In genomic region chrX:109695637-109696036, GRCh38 we compare ENCODE assay signal across 20 cellular contexts. TPM values are rescaled to one million over a fixed set of nuclear protein-coding genes. Genes with fewer than 3 reads are reported as not detected.
DNase-seq lines count a peak whose midpoint lies in the region; ATAC-seq, FAIRE-seq and TF ChIP-seq lines count a peak whose summit lies in the region.
"Had no signal": no experiment of that assay in that cellular context is flagged by ENCODE, and none has a peak within 500 bp of the region (broad histone marks: within the 10 kb centered on the region; RNA-seq: fewer than 3 reads in every experiment).

No MANE protein-coding gene starts in this region.

- POLR2A ChIA-PET in activated CD4-positive, alpha-beta memory T cell treated with anti-CD3 and anti-CD28 coated beads for 36 hours (lab: Charles Lee) = interaction anchor here (0.9 kb wide), 1 partner anchor 17 kb away, joined by 3 read pairs; no protein-coding TSS in a partner anchor

- no peak for DNase-seq in activated CD8-positive, alpha-beta memory T cell treated with anti-CD3 and anti-CD28 coated beads, Interleukin-2, amount 10 ng/mL, durations not matched to agents 7 days and 5 days
- no peak for DNase-seq in activated CD8-positive, alpha-beta memory T cell treated with anti-CD3 and anti-CD28 coated beads, Interleukin-2, amount 50 U/mL, for 4 hours
- no peak for DNase-seq in activated naive CD4-positive, alpha-beta T cell treated with anti-CD3 and anti-CD28 coated beads, Interleukin-2, amount 50 U/mL, for 72 hours (ENCODE audit: low spot score in 2 of 2)
- DNase-seq in activated naive CD4-positive, alpha-beta T cell treated with anti-CD3 and anti-CD28 coated beads for 36 hours = no peak
- DNase-seq in GM12892 (ENCODE audit: insufficient read length) = no peak
- no peak for DNase-seq in activated CD4-positive, alpha-beta memory T cell treated with anti-CD3 and anti-CD28 coated beads for 36 hours
- DNase-seq: Caco-2; CD4-positive, CD25-positive, alpha-beta regulatory T cell; CD8-positive, alpha-beta T cell; DMS153; DND-41; GM23248; H7; HCEC 1CT had no signal

- FAIRE-seq in GM12892 (lab: Jason Lieb, UNC) = peak; percentile 9
- FAIRE-seq: A204.1, G401.6, H1 had no signal

- peak; percentile 23 for ATAC-seq in activated CD8-positive, alpha-beta memory T cell treated with anti-CD3 and anti-CD28 coated beads, Interleukin-2, amount 10 ng/mL, durations not matched to agents 7 days and 5 days
- peak; percentile 37 to 70 for ATAC-seq in activated naive CD4-positive, alpha-beta T cell treated with anti-CD3 and anti-CD28 coated beads, Interleukin-2, amount 50 U/mL, for 72 hours
- peak; percentile 56 for ATAC-seq in activated T-helper 17 cell treated with anti-CD3 and anti-CD28 coated beads, Interleukin-2, amount 50 U/mL, for 72 hours (replicated peaks)
- no peak for ATAC-seq in stimulated activated memory B cell treated with anti-CD40 and anti-IgM and Interleukin-4, amounts not matched to agents 10 μg/mL and 1 μg/mL and 100 μg/mL, for 72 hours
- ATAC-seq: CD8-positive, alpha-beta T cell had no signal

- TF ChIP-seq POLR2A in GM12892 (IDR thresholded peaks at IDR 0.05; ENCODE audit: low read depth, low read length) = no peak

- no peaks in the 10 kb centered on the region for H3K27me3 Mint-ChIP-seq in activated CD8-positive, alpha-beta memory T cell treated with anti-CD3 and anti-CD28 coated beads, Interleukin-2, amount 10 ng/mL, durations not matched to agents 7 days and 5 days
- no peaks in the 10 kb centered on the region for H3K27me3 Mint-ChIP-seq in activated naive CD4-positive, alpha-beta T cell treated with anti-CD3 and anti-CD28 coated beads for 36 hours (ENCODE audit: low read depth)
- no peaks in the 10 kb centered on the region for H3K27me3 Mint-ChIP-seq in activated T-helper 17 cell treated with anti-CD3 and anti-CD28 coated beads, Interleukin-2, amount 50 U/mL, for 72 hours
- no peaks in the 10 kb centered on the region for H3K27me3 Mint-ChIP-seq in activated CD4-positive, alpha-beta memory T cell treated with anti-CD3 and anti-CD28 coated beads for 36 hours
- no peaks in the 10 kb centered on the region for H3K27me3 Mint-ChIP-seq in stimulated activated memory B cell treated with anti-CD40 and anti-IgM and Interleukin-4, amounts not matched to agents 10 μg/mL and 1 μg/mL and 100 μg/mL, for 72 hours
- H3K27me3 Mint-ChIP-seq: B cell; CD4-positive, CD25-positive, alpha-beta regulatory T cell had no signal

- H3K36me3 Mint-ChIP-seq in activated CD8-positive, alpha-beta memory T cell treated with anti-CD3 and anti-CD28 coated beads, Interleukin-2, amount 10 ng/mL, durations not matched to agents 7 days and 5 days = peaks cover 10% of the 10 kb centered on the region
- no peaks in the 10 kb centered on the region for H3K36me3 Mint-ChIP-seq in activated naive CD4-positive, alpha-beta T cell treated with anti-CD3 and anti-CD28 coated beads, Interleukin-2, amount 50 U/mL, for 72 hours
- H3K36me3 Mint-ChIP-seq in activated naive CD4-positive, alpha-beta T cell treated with anti-CD3 and anti-CD28 coated beads for 36 hours (ENCODE audit: low read depth) = peaks cover 1% of the 10 kb centered on the region
- peaks cover 36% of the 10 kb centered on the region for H3K36me3 Mint-ChIP-seq in activated T-helper 17 cell treated with anti-CD3 and anti-CD28 coated beads, Interleukin-2, amount 50 U/mL, for 72 hours (ENCODE audit: low read depth)
- peaks cover 1% of the 10 kb centered on the region for H3K36me3 Mint-ChIP-seq in activated CD4-positive, alpha-beta memory T cell treated with anti-CD3 and anti-CD28 coated beads for 36 hours
- no peaks in the 10 kb centered on the region for H3K36me3 Mint-ChIP-seq in stimulated activated memory B cell treated with anti-CD40 and anti-IgM and Interleukin-4, amounts not matched to agents 10 μg/mL and 1 μg/mL and 100 μg/mL, for 72 hours

- CTCF ChIA-PET in activated CD8-positive, alpha-beta memory T cell treated with anti-CD3 and anti-CD28 coated beads, Interleukin-2, amount 10 ng/mL, durations not matched to agents 7 days and 5 days (lab: Charles Lee) = no interaction called here
- CTCF ChIA-PET in activated naive CD4-positive, alpha-beta T cell treated with anti-CD3 and anti-CD28 coated beads for 36 hours (lab: Charles Lee) = interaction anchor here (0.5 to 2.9 kb wide), 3 partner anchors 17 to 194 kb away, joined by 3 to 7 read pairs (median 3); partner anchors contain the start of gene KCNE5
- CTCF ChIA-PET in activated CD4-positive, alpha-beta memory T cell treated with anti-CD3 and anti-CD28 coated beads for 36 hours (lab: Charles Lee) = interaction anchor here (1.0 to 2.5 kb wide), 2 partner anchors 17 to 195 kb away, joined by 5 to 6 read pairs; no protein-coding TSS in a partner anchor

- H3K9me3 Mint-ChIP-seq in activated CD8-positive, alpha-beta memory T cell treated with anti-CD3 and anti-CD28 coated beads, Interleukin-2, amount 10 ng/mL, durations not matched to agents 7 days and 5 days (ENCODE audit: low read depth) = no peaks in the 10 kb centered on the region
- no peaks in the 10 kb centered on the region for H3K9me3 Mint-ChIP-seq in activated naive CD4-positive, alpha-beta T cell treated with anti-CD3 and anti-CD28 coated beads, Interleukin-2, amount 50 U/mL, for 72 hours
- no peaks in the 10 kb centered on the region for H3K9me3 Mint-ChIP-seq in activated naive CD4-positive, alpha-beta T cell treated with anti-CD3 and anti-CD28 coated beads for 36 hours
- no peaks in the 10 kb centered on the region for H3K9me3 Mint-ChIP-seq in activated T-helper 17 cell treated with anti-CD3 and anti-CD28 coated beads, Interleukin-2, amount 50 U/mL, for 72 hours
- H3K9me3 Mint-ChIP-seq in activated CD4-positive, alpha-beta memory T cell treated with anti-CD3 and anti-CD28 coated beads for 36 hours = no peaks in the 10 kb centered on the region
- no peaks in the 10 kb centered on the region for H3K9me3 Mint-ChIP-seq in stimulated activated memory B cell treated with anti-CD40 and anti-IgM and Interleukin-4, amounts not matched to agents 10 μg/mL and 1 μg/mL and 100 μg/mL, for 72 hours
- H3K9me3 Mint-ChIP-seq: CD4-positive, CD25-positive, alpha-beta regulatory T cell; CD8-positive, alpha-beta T cell had no signal

- peaks cover 26% of the 10 kb centered on the region for H3K4me1 Mint-ChIP-seq in activated CD8-positive, alpha-beta memory T cell treated with anti-CD3 and anti-CD28 coated beads, Interleukin-2, amount 10 ng/mL, durations not matched to agents 7 days and 5 days
- peaks cover 39% of the 10 kb centered on the region for H3K4me1 Mint-ChIP-seq in activated naive CD4-positive, alpha-beta T cell treated with anti-CD3 and anti-CD28 coated beads for 36 hours (ENCODE audit: low read depth)
- H3K4me1 Mint-ChIP-seq in activated T-helper 17 cell treated with anti-CD3 and anti-CD28 coated beads, Interleukin-2, amount 50 U/mL, for 72 hours = no peaks in the 10 kb centered on the region
- H3K4me1 Mint-ChIP-seq in activated CD4-positive, alpha-beta memory T cell treated with anti-CD3 and anti-CD28 coated beads for 36 hours (ENCODE audit: low read depth) = peaks cover 28% of the 10 kb centered on the region
- peaks cover 9% of the 10 kb centered on the region for H3K4me1 Mint-ChIP-seq in stimulated activated memory B cell treated with anti-CD40 and anti-IgM and Interleukin-4, amounts not matched to agents 10 μg/mL and 1 μg/mL and 100 μg/mL, for 72 hours

- H3K4me3 Mint-ChIP-seq in activated CD8-positive, alpha-beta memory T cell treated with anti-CD3 and anti-CD28 coated beads, Interleukin-2, amount 10 ng/mL, durations not matched to agents 7 days and 5 days = no peak overlapping the region
- H3K4me3 Mint-ChIP-seq in activated naive CD4-positive, alpha-beta T cell treated with anti-CD3 and anti-CD28 coated beads for 36 hours = no peak overlapping the region
- H3K4me3 Mint-ChIP-seq in activated T-helper 17 cell treated with anti-CD3 and anti-CD28 coated beads, Interleukin-2, amount 50 U/mL, for 72 hours = peak overlapping the region; percentile 47
- H3K4me3 Mint-ChIP-seq in activated CD4-positive, alpha-beta memory T cell treated with anti-CD3 and anti-CD28 coated beads for 36 hours = no peak overlapping the region
- H3K4me3 Mint-ChIP-seq in stimulated activated memory B cell treated with anti-CD40 and anti-IgM and Interleukin-4, amounts not matched to agents 10 μg/mL and 1 μg/mL and 100 μg/mL, for 72 hours = no peak overlapping the region
- H3K4me3 Mint-ChIP-seq: B cell; CD8-positive, alpha-beta T cell had no signal

- intact Hi-C loops in activated naive CD4-positive, alpha-beta T cell treated with anti-CD3 and anti-CD28 coated beads for 36 hours (cut with micrococcal nuclease) = no loop called here
- intact Hi-C loops in activated CD4-positive, alpha-beta memory T cell treated with anti-CD3 and anti-CD28 coated beads for 36 hours (cut with micrococcal nuclease) = no loop called here

- no peak overlapping the region for H3K27ac Mint-ChIP-seq in activated CD8-positive, alpha-beta memory T cell treated with anti-CD3 and anti-CD28 coated beads, Interleukin-2, amount 10 ng/mL, durations not matched to agents 7 days and 5 days
- no peak overlapping the region for H3K27ac Mint-ChIP-seq in activated naive CD4-positive, alpha-beta T cell treated with anti-CD3 and anti-CD28 coated beads, Interleukin-2, amount 50 U/mL, for 72 hours
- no peak overlapping the region for H3K27ac Mint-ChIP-seq in activated naive CD4-positive, alpha-beta T cell treated with anti-CD3 and anti-CD28 coated beads for 36 hours
- peak overlapping the region; percentile 33 for H3K27ac Mint-ChIP-seq in activated T-helper 17 cell treated with anti-CD3 and anti-CD28 coated beads, Interleukin-2, amount 50 U/mL, for 72 hours
- no peak overlapping the region for H3K27ac Mint-ChIP-seq in activated CD4-positive, alpha-beta memory T cell treated with anti-CD3 and anti-CD28 coated beads for 36 hours
- H3K27ac Mint-ChIP-seq in stimulated activated memory B cell treated with anti-CD40 and anti-IgM and Interleukin-4, amounts not matched to agents 10 μg/mL and 1 μg/mL and 100 μg/mL, for 72 hours = no peak overlapping the region
- H3K27ac Mint-ChIP-seq: B cell; CD8-positive, alpha-beta T cell had no signal

RNA-seq across cellular contexts. Expression of gene ACSL4, which starts 37.4 kb away (rescaled TPM):
- 10 to 100 TPM; 68.3 to 95.1 TPM for total RNA-seq in activated CD8-positive, alpha-beta memory T cell treated with anti-CD3 and anti-CD28 coated beads, Interleukin-2, amount 10 ng/mL, durations not matched to agents 7 days and 5 days
- total RNA-seq in activated naive CD4-positive, alpha-beta T cell treated with anti-CD3 and anti-CD28 coated beads, Interleukin-2, amount 50 U/mL, for 72 hours = 10 to 100 TPM; 62.0 to 64.1 TPM
- 10 to 100 TPM; 58.5 to 58.8 TPM for total RNA-seq in activated naive CD4-positive, alpha-beta T cell treated with anti-CD3 and anti-CD28 coated beads for 36 hours
- polyA plus RNA-seq in GM12892 (2012; ENCODE audit: missing spikeins) = 44.1 TPM
- total RNA-seq in activated T-helper 17 cell treated with anti-CD3 and anti-CD28 coated beads, Interleukin-2, amount 50 U/mL, for 72 hours = 10 to 100 TPM; 53.2 to 56.1 TPM
- total RNA-seq in activated CD4-positive, alpha-beta memory T cell treated with anti-CD3 and anti-CD28 coated beads for 36 hours = 10 to 100 TPM; 63.2 to 63.3 TPM
